9 cellular contexts compared by ENCODE assay signal in the genomic region with DNA sequence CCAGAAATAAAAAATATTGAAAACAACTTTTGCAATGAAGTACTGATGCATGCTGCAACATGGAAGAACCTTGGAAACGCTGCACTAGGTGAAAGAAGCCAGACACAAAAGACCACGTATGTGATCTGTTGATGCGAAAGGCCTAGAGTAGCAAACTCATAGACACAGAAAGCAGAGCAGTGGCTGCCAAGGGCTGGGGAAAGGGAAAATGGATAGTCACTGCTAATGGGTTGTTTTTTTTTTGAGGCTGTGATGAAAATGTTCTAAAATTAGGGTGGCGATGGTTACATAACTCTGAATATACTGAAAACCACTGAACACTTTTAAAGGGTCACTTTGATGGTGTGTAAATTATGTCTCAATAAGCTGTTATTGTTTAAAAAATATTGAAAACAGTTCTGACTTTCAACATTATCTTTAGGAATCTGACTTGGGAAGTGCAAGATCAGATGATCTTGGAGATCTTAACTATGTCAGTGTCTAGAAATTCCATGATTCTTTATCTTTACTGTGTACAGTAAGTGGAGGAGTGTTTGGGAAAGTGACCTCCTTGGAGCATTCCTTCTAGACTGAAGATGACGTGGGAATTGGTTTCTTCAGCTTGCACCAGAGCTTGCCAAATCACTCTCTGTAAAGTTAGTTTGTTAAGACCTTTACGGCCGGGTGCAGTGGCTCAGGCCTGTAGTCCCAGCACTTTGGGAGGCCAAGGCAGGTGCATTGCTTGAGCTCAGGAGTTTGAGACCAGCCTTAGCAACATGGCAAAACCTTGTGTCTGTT. TPM values are rescaled to one million over a fixed set of nuclear protein-coding genes. Genes with fewer than 3 reads are reported as not detected.
DNase-seq lines count a peak whose midpoint lies in the region; ATAC-seq and TF ChIP-seq lines count a peak whose summit lies in the region.
"Had no signal": no experiment of that assay in that cellular context is flagged by ENCODE, and none has a peak within 500 bp of the region (broad histone marks: within the 10 kb centered on the region; RNA-seq: fewer than 3 reads in every experiment).

No MANE protein-coding gene starts in this region.

- H2AFZ ChIP-seq in IMR-90 (replicated peaks; ENCODE audit: low read length, poor library complexity) = no peak overlapping the region

- no peaks in the 10 kb centered on the region for H3K27me3 ChIP-seq in IMR-90 (ENCODE audit: control insufficient read depth, insufficient read depth, low read length)
- no peaks in the 10 kb centered on the region for H3K27me3 ChIP-seq in layer of hippocampus (ENCODE audit: control insufficient read depth, insufficient read depth, low read length)
- H3K27me3 ChIP-seq in testis = no peaks in the 10 kb centered on the region
- H3K27me3 ChIP-seq in BE2C = no peaks in the 10 kb centered on the region

- WGBS in IMR-90 (ENCODE audit: extremely low coverage in 2 of 2, insufficient read length in 1 of 2), 2 experiments = 80% methylated on average over 1 of the region's 7 CpGs; no CpG with 5 or more reads in 1 of the 2 experiments
- 37 to 42% methylated on average over 7 of the region's 7 CpGs for WGBS in testis, 2 donors

- in situ Hi-C loops in IMR-90 (cut with MboI; ENCODE audit: low sequenced_read_pairs) = no loop called here
- in situ Hi-C loops in astrocyte of the cerebellum (cut with HindIII; ENCODE audit: low sequenced_read_pairs) = no loop called here

- H2BK15ac ChIP-seq in IMR-90 (ENCODE audit: low read depth, low read length) = no peak overlapping the region

- H3K9me3 ChIP-seq in IMR-90 (ENCODE audit: control insufficient read depth, insufficient read depth, low read length) (no peaks in the 10 kb centered on the region), testis (no peaks in the 10 kb centered on the region), BE2C (peaks cover 2% of the 10 kb centered on the region; the same call in 1 of the 2 replicates)

- no peak overlapping the region for H3K23ac ChIP-seq in IMR-90 (ENCODE audit: low read depth, low read length)

- H3K4me3 ChIP-seq in IMR-90 (ENCODE audit: insufficient read depth, low read depth, low read length) (no peak overlapping the region), astrocyte of the cerebellum (ENCODE audit: low read depth, low read length) (no peak overlapping the region), testis (no peak overlapping the region), BE2C (ENCODE audit: low read depth, low read length) (no peak overlapping the region)

- TF ChIP-seq RAD21 in IMR-90 (IDR thresholded peaks at IDR 0.05; ENCODE audit: low read length) = no peak

- peak overlapping the region; percentile 48 for H3K4me2 ChIP-seq in IMR-90 (ENCODE audit: low read depth, low read length)

- peak overlapping the region; percentile 76 for H3K4ac ChIP-seq in IMR-90 (ENCODE audit: low read depth, low read length)

- peak overlapping the region; percentile 76; the same call in 1 of the 2 replicates for H2BK120ac ChIP-seq in IMR-90 (ENCODE audit: low read depth, low read length)

- BruUV-seq in IMR-90 (replicated peaks; lab: Mats Ljungman, UMichigan) = no TSS peak

- POLR2A ChIA-PET in IMR-90 (lab: Charles Lee; ENCODE audit: unreplicated experiment) = interaction anchor here (0.6 kb wide), 1 partner anchor 9 kb away, joined by 3 read pairs; no protein-coding TSS in a partner anchor

- CTCF ChIA-PET in IMR-90 (lab: Yijun Ruan, JAX) = interaction anchor here (0.6 kb wide), 1 partner anchor 37 kb away, joined by 3 read pairs; no protein-coding TSS in a partner anchor

- H2AK5ac ChIP-seq in IMR-90 (ENCODE audit: low read depth, low read length) = no peak overlapping the region; the same call in 1 of the 2 replicates

- H3K56ac ChIP-seq in IMR-90 (ENCODE audit: extremely low read depth, insufficient read depth, low read length) = peak overlapping the region; percentile 5; the same call in 1 of the 2 replicates

- TF ChIP-seq CTCF in IMR-90 (conservative IDR thresholded peaks at IDR 0.05; ENCODE audit: low read depth, low read length) = no peak
- TF ChIP-seq CTCF in astrocyte of the cerebellum (IDR thresholded peaks at IDR 0.05; ENCODE audit: low read depth, low read length, missing control alignments) = no peak
- TF ChIP-seq CTCF in testis (IDR thresholded peaks at IDR 0.05) = no peak
- no peak for TF ChIP-seq CTCF in BE2C (IDR thresholded peaks at IDR 0.05; ENCODE audit: low read depth, low read length)

- DNase-seq in IMR-90 (peak; percentile 99), astrocyte of the cerebellum (ENCODE audit: low read depth) (peak; percentile 55), testis (peak; percentile 43), BE2C (no peak), caudate nucleus (lab: John Stamatoyannopoulos, UW) (no peak), SW 1271 (lab: John Stamatoyannopoulos, UW) (no peak)
- DNase-seq: activated CD4-positive, alpha-beta memory T cell treated with anti-CD3 and anti-CD28 coated beads for 36 hours had no signal

- ATAC-seq in IMR-90 (ENCODE audit: low read depth) (peak; percentile 93), GM21390 (IDR thresholded peaks at IDR 0.05; ENCODE audit: unreplicated experiment) (no peak)

- peaks cover 49% of the 10 kb centered on the region for H3K9me1 ChIP-seq in IMR-90 (ENCODE audit: insufficient read depth, low read length)

- H2BK5ac ChIP-seq in IMR-90 (ENCODE audit: low read depth, low read length, poor library complexity, severe bottlenecking) = peak overlapping the region; percentile 87

- dilution Hi-C loops in IMR-90 (cut with HindIII; ENCODE audit: low sequenced_read_pairs, unreplicated experiment) = no loop called here

- intact Hi-C loops in IMR-90 (cut with micrococcal nuclease) (no loop called here), testis (cut with DNase I; ENCODE audit: low total_unique reads) (no loop called here)

- H4K8ac ChIP-seq in IMR-90 (ENCODE audit: low read depth in 2 of 2, low read length in 2 of 2) = peak overlapping the region in 1 of 2 experiments; percentile 53; a peak in 2 of 4 replicates

- TF ChIP-seq POLR2A in IMR-90 (IDR thresholded peaks at IDR 0.05; ENCODE audit: low read depth, low read length) (peak; percentile 56; the same call in 1 of the 2 replicates), testis (IDR thresholded peaks at IDR 0.05) (no peak)

- H3K36me3 ChIP-seq in IMR-90 (ENCODE audit: control insufficient read depth, insufficient read depth, low read length) (peaks cover 22% of the 10 kb centered on the region; the same call in 1 of the 2 replicates), testis (ENCODE audit: low read depth, missing control alignments) (no peaks in the 10 kb centered on the region), BE2C (peaks cover 15% of the 10 kb centered on the region)

- H3K27ac ChIP-seq in IMR-90 (ENCODE audit: insufficient read depth, low read length) (peak overlapping the region; percentile 55; the same call in 1 of the 2 replicates), layer of hippocampus (ENCODE audit: low read depth, low read length) (peak overlapping the region; percentile 15), testis (peak overlapping the region; percentile 11), caudate nucleus (ENCODE audit: low read depth, low read length) (no peak overlapping the region)

- no peak overlapping the region for H3K9ac ChIP-seq in IMR-90 (ENCODE audit: low read depth, low read length)

- peak overlapping the region; percentile 55; the same call in 1 of the 2 replicates for H2BK20ac ChIP-seq in IMR-90 (ENCODE audit: low read depth, low read length)

- no peak overlapping the region for H2AK9ac ChIP-seq in IMR-90 (replicated peaks; ENCODE audit: low read depth, low read length, poor library complexity)

- H3K14ac ChIP-seq in IMR-90 (replicated peaks; ENCODE audit: low read depth, low read length) = peak overlapping the region; percentile 20; the same call in 1 of the 2 replicates

- peak overlapping the region; percentile 2; the same call in 1 of the 2 replicates for H4K91ac ChIP-seq in IMR-90 (ENCODE audit: insufficient read depth, low read depth, low read length)

- peaks cover 46 to 86% of the 10 kb centered on the region in 2 experiments for H3K79me1 ChIP-seq in IMR-90 (ENCODE audit: low read depth in 1 of 2, low read length in 2 of 2)

- H3K4me1 ChIP-seq in IMR-90 (ENCODE audit: control insufficient read depth, insufficient read depth, low read length) (peaks cover 37% of the 10 kb centered on the region), testis (peaks cover 46% of the 10 kb centered on the region), BE2C (peaks cover 18% of the 10 kb centered on the region)

- H4K20me1 ChIP-seq in IMR-90 (ENCODE audit: insufficient read depth, low read length) = peaks cover 71% of the 10 kb centered on the region

- peak overlapping the region; percentile 28; the same call in 1 of the 2 replicates for H3K18ac ChIP-seq in IMR-90 (ENCODE audit: low read depth, low read length)

- no peak overlapping the region for H4K5ac ChIP-seq in IMR-90 (ENCODE audit: low read depth, low read length)

TF ChIP-seq in IMR-90, 13 proteins besides CTCF, POLR2A, EP300 and RAD21:
- TF ChIP-seq FOS (IDR thresholded peaks at IDR 0.05; ENCODE audit: low read depth, low read length) (0 out of 2 replicates have a peak, but pooled peaks have one; percentile 8), CEBPB (IDR thresholded peaks at IDR 0.05; ENCODE audit: low read depth, low read length) (peak; percentile 93), NFE2L2 (IDR thresholded peaks at IDR 0.05; ENCODE audit: low read depth, low read length) (peak; percentile 2; the same call in 1 of the 2 replicates), BHLHE40 (IDR thresholded peaks at IDR 0.05; ENCODE audit: low read depth, low read length) (peak; percentile 37; the same call in 1 of the 2 replicates), MAFK (IDR thresholded peaks at IDR 0.05; ENCODE audit: low read depth, low read length) (no peak), SMC3 (IDR thresholded peaks at IDR 0.05; ENCODE audit: low read depth, low read length) (peak; percentile 7; the same call in 1 of the 2 replicates)
TF ChIP-seq in IMR-90: peak in this region for 5.

RNA-seq across cellular contexts. Expression of a gene that starts 12.4 kb away (rescaled TPM):
- total RNA-seq in IMR-90 (2012; rRNA removed) (2.7 and 3.1 TPM in 2 replicates), testis (10 to 100 TPM; 61.2 to 67.9 TPM)
- polyA plus RNA-seq in IMR-90 (2012; rRNA removed) (9.5 and 10.8 TPM in 2 replicates), testis (ENCODE audit: insufficient read depth, low read depth, low replicate concordance) (39.9 TPM)
- polyA plus RNA-seq in IMR-90 (2012; cell fraction: cytosol; rRNA removed) = 5.9 and 8.8 TPM in 2 replicates
- polyA plus RNA-seq in IMR-90 (2012; cell fraction: nucleus; rRNA removed; ENCODE audit: low replicate concordance) = 29.1 and 35.2 TPM in 2 replicates
- 50.1 TPM for polyA plus RNA-seq in BE2C (2012; ENCODE audit: insufficient read depth, insufficient read length, low read depth)

Comparison
In these comparisons a context has a peak if more than half of its experiments do, and no peak if none do; other contexts are left out.
1. DNase-seq: peak in IMR-90 (single experiment), astrocyte of the cerebellum (single experiment) and testis (single experiment); none in BE2C (single experiment), caudate nucleus (0 of 61) and SW 1271 (0 of 2).
2. RNA of a gene that starts 12.4 kb away (total RNA-seq): 61.2 to 67.9 TPM in testis; 2.7 to 3.1 TPM in IMR-90; every median in the first group is over 10 times any median in the second.